ENCODE assay signal across 7 cellular contexts in the genomic region with DNA sequence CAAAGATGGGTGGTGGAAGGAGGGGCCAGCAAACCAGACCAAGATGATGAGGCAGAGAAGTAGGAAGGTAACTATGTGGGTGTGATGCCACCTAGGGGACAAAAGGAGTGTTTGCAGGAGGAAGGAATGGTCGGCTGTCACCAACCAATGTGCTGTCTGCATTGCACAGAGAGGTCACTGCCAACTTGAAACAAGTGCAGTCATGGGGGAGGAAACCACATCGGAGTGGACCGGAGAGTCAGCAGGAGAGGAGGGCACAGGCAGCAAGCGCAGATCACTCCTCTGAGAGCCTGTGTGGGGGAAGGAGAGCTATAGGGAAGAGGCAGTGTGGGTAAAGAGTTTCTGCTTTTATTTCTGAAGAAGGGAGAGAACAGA. TPM values are rescaled to one million over a fixed set of nuclear protein-coding genes. Genes with fewer than 3 reads are reported as not detected.
DNase-seq lines count a peak whose midpoint lies in the region; ATAC-seq and TF ChIP-seq lines count a peak whose summit lies in the region.

No MANE protein-coding gene starts in this region.

- peak; percentile 92 for ATAC-seq in GM21825 (IDR thresholded peaks at IDR 0.05; ENCODE audit: unreplicated experiment)

- H3K27me3 ChIP-seq in Karpas-422 (ENCODE audit: low read length) (no peaks in the 10 kb centered on the region), right atrium auricular region (no peaks in the 10 kb centered on the region)

- no peak overlapping the region for H3K9ac ChIP-seq in Karpas-422 (ENCODE audit: low read length)

- TF ChIP-seq CTCF in GM12864 (IDR thresholded peaks at IDR 0.05; ENCODE audit: low read depth, low read length, missing control alignments) (peak; percentile 95), right atrium auricular region (IDR thresholded peaks at IDR 0.05) (peak; percentile 73 to 90), retinal pigment epithelial cell (conservative IDR thresholded peaks at IDR 0.05; ENCODE audit: low read depth, low read length) (peak; percentile 91)

- DNase-seq in GM12864 (ENCODE audit: low read depth) (peak; percentile 31), Karpas-422 (peak; percentile 84), SK-N-DZ (ENCODE audit: low spot score) (peak; percentile 90), amniotic stem cell (lab: John Stamatoyannopoulos, UW) (peak; percentile 29), right atrium auricular region (ENCODE audit: low spot score) (peak; percentile 77), retinal pigment epithelial cell (ENCODE audit: low read depth) (peak; percentile 47)

- H3K36me3 ChIP-seq in Karpas-422 (ENCODE audit: insufficient read depth, low read length), result no peaks in the 10 kb centered on the region
- H3K36me3 ChIP-seq in right atrium auricular region, result no peaks in the 10 kb centered on the region

- H3K4me1 ChIP-seq in Karpas-422 (ENCODE audit: low read length) (no peaks in the 10 kb centered on the region), right atrium auricular region (peaks cover 0 to 13% of the 10 kb centered on the region in 2 donors)

- H3K9me3 ChIP-seq in Karpas-422 (ENCODE audit: low read length) (no peaks in the 10 kb centered on the region), right atrium auricular region (no peaks in the 10 kb centered on the region)

- no peaks in the 10 kb centered on the region for H3K79me2 ChIP-seq in Karpas-422 (ENCODE audit: low read length)

- no peak overlapping the region for H2AFZ ChIP-seq in Karpas-422 (ENCODE audit: low read length)

- H3K4me3 ChIP-seq in GM12864 (ENCODE audit: low read depth, low read length), result no peak overlapping the region
- no peak overlapping the region for H3K4me3 ChIP-seq in Karpas-422 (ENCODE audit: low read length)
- no peak overlapping the region for H3K4me3 ChIP-seq in right atrium auricular region
- H3K4me3 ChIP-seq in retinal pigment epithelial cell (ENCODE audit: low read length), result no peak overlapping the region

- H4K20me1 ChIP-seq in Karpas-422 (ENCODE audit: insufficient read depth, low read depth, low read length), result no peaks in the 10 kb centered on the region

- H3K4me2 ChIP-seq in Karpas-422 (ENCODE audit: low read depth, low read length, poor library complexity, severe bottlenecking), result no peak overlapping the region

- no peak overlapping the region for H3K27ac ChIP-seq in Karpas-422 (ENCODE audit: low read length)
- no peak overlapping the region for H3K27ac ChIP-seq in right atrium auricular region

- H3K9me2 ChIP-seq in Karpas-422 (replicated peaks; ENCODE audit: insufficient read depth, low read length), result no peaks in the 10 kb centered on the region

RNA-seq across cellular contexts. Expression of a gene that starts 38.5 kb away (rescaled TPM):
- not detected in 2 replicates for total RNA-seq in Karpas-422 (2014; rRNA removed; shearing (Covaris generic); ENCODE audit: low replicate concordance)
- polyA plus RNA-seq in SK-N-DZ (2014; cell fraction: cytosol; rRNA removed), result 0.50 and 1.0 TPM in 2 replicates
- 0.63 and 1.9 TPM in 2 replicates for polyA plus RNA-seq in SK-N-DZ (2014; cell fraction: nucleus; rRNA removed)
- 10 to 100 TPM in 1 of 2 donors, 1 to 10 TPM in 1; 4.8 to 10.7 TPM for total RNA-seq in right atrium auricular region

Comparison
In these comparisons a context has a peak if more than half of its experiments do, and no peak if none do; other contexts are left out.
1. DNase-seq: peak in every context shown above with its lines; median percentile 90 in SK-N-DZ; 84 in Karpas-422; 77 in right atrium auricular region; 47 in retinal pigment epithelial cell; 31 in GM12864; 29 in amniotic stem cell.